1 cellular context compared by ENCODE assay signal in the genomic region with DNA sequence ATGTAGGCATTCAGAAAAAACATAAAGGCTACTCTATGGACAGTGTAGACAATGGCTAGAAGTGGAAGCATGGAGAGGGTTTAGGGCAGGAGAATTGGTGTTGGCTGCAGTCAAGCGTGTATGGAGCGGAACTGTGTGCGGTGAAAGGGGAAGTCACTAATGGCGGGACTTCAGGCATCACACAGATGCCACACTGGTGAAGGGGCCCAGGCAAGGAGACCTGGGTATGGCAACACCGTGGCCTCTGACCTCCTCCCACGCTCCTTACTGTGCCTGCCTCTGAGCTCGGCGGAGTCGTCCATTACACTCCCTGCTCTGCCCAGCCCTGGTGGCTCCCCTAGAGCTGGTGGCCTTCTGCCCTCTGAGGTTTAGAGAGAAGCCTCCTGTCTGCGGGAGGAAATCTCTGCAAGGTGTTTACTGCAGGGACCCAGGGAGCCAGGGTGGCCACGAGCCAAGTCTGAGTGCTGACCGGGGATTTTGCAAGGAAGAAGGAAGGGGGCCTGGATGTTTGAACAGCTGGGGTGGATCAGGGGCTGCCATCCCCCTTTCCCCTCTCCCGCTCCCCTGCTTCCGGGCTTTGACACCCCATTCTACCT.
A peak's percentile ranks its signal among the peaks of the same experiment; 100 is the strongest.
TF ChIP-seq lines count a peak whose summit lies in the region.

No MANE protein-coding gene starts in this region.

TF ChIP-seq in K562, 482 proteins besides CTCF, POLR2A, EP300 and RAD21:
- TF ChIP-seq SMARCB1 (IDR thresholded peaks at IDR 0.05; ENCODE audit: insufficient read length, low read depth) (no peak), EGR1 (conservative IDR thresholded peaks at IDR 0.05) (peak; percentile 19; the same call in 1 of the 2 replicates), ZNF695 (CRISPR knock-in tag; IDR thresholded peaks at IDR 0.05) (no peak)
TF ChIP-seq in K562: peak in this region for 1.
